ENCODE assay signal across 30 cellular contexts in genomic region chr5:128962211-128962610, GRCh38. TPM values are rescaled to one million over a fixed set of nuclear protein-coding genes. Genes with fewer than 3 reads are reported as not detected.
"Had no signal": no experiment of that assay in that cellular context is flagged by ENCODE, and none has a peak within 500 bp of the region (broad histone marks: within the 10 kb centered on the region; RNA-seq: fewer than 3 reads in every experiment).

No MANE protein-coding gene starts in this region.

- H3K4me3 ChIP-seq: coronary artery, gastrocnemius medialis, left lung, pancreas, right lobe of liver, suprapubic skin, transverse colon, upper lobe of right lung, uterus had no signal

- H3K4me1 ChIP-seq: gastrocnemius medialis, left lung, pancreas, right lobe of liver, upper lobe of right lung, uterus had no signal

- H3K4me1 Mint-ChIP-seq: stimulated activated naive CD8-positive, alpha-beta T cell treated with anti-CD3 and anti-CD28 coated beads, Interleukin-15, amount 100 ng/mL, for 72 hours had no signal

- DNase-seq: effector memory CD8-positive, alpha-beta T cell; foreskin fibroblast; gastrocnemius medialis; head of caudate nucleus; left cardiac atrium; left lung; mesenchymal stem cell; midbrain; naive thymus-derived CD8-positive, alpha-beta T cell; nephron progenitor cell; pancreas; right lobe of liver; small intestine; stimulated activated CD4-positive, alpha-beta T cell treated with anti-CD3 and anti-CD28 coated beads, Interleukin-15, amount 100 ng/mL, for 24 hours; stimulated activated CD4-positive, alpha-beta T cell treated with anti-CD3 and anti-CD28 coated beads, Interleukin-2, amount 100 ng/mL, for 48 hours; stimulated activated CD8-positive, alpha-beta memory T cell treated with anti-CD3 and anti-CD28 coated beads, Interleukin-4, amount 100 ng/mL, for 48 hours; stimulated activated naive CD4-positive, alpha-beta T cell; stimulated activated naive CD8-positive, alpha-beta T cell treated with anti-CD3 and anti-CD28 coated beads, Interleukin-15, amount 100 ng/mL, for 72 hours; transverse colon; upper lobe of right lung; uterus had no signal

- H3K27ac ChIP-seq: coronary artery, epithelial cell of prostate, gastrocnemius medialis, left lung, neutrophil, pancreas, right lobe of liver, suprapubic skin, transverse colon, upper lobe of right lung, uterus had no signal

- FAIRE-seq: pancreas, small intestine had no signal

- H3K27me3 ChIP-seq: pancreas, right lobe of liver, uterus had no signal

- H3K27ac Mint-ChIP-seq: effector memory CD8-positive, alpha-beta T cell; naive thymus-derived CD8-positive, alpha-beta T cell; nephron progenitor cell; progenitor cell of endocrine pancreas; stimulated activated naive CD8-positive, alpha-beta T cell treated with anti-CD3 and anti-CD28 coated beads, Interleukin-15, amount 100 ng/mL, for 72 hours had no signal

- H3K9me3 ChIP-seq: gastrocnemius medialis, neutrophil, pancreas, right lobe of liver, suprapubic skin, transverse colon, upper lobe of right lung, uterus had no signal

- H3K4me3 Mint-ChIP-seq: effector memory CD8-positive, alpha-beta T cell; naive thymus-derived CD8-positive, alpha-beta T cell; nephron progenitor cell; stimulated activated naive CD8-positive, alpha-beta T cell treated with anti-CD3 and anti-CD28 coated beads, Interleukin-15, amount 100 ng/mL, for 72 hours had no signal

- H3K36me3 ChIP-seq: gastrocnemius medialis, left lung, neutrophil, pancreas, right lobe of liver, suprapubic skin, transverse colon, upper lobe of right lung, uterus had no signal

RNA-seq across cellular contexts. Expression of gene SLC27A6, which starts 3.1 kb away (rescaled TPM):
- total RNA-seq: glomerular endothelial cell; lung microvascular endothelial cell; myocyte; naive thymus-derived CD8-positive, alpha-beta T cell; omental fat pad; right lobe of liver; upper lobe of right lung had no signal
- polyA plus RNA-seq: naive thymus-derived CD8-positive, alpha-beta T cell had no signal
